ENCODE assay signal across 9 cellular contexts in the genomic region with DNA sequence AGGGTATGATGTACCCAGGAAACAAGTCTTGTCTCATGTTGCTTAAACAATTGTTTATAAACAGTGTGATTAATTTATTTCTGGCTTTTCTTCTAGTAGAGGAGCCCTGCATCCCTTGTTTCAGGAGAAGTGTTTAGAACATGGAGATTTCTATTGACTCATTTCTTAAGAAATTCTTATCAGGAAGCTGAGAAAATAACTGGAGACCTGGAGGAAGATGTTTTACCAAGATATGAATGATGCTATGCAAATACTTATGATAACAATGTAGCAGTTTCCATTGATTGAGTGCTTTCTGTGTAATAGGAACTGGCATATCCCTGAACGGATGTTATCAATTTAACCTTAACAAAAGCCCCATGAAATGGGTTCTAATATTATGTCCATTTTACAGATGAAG.
"Had no signal": no experiment of that assay in that cellular context is flagged by ENCODE, and none has a peak within 500 bp of the region (broad histone marks: within the 10 kb centered on the region; RNA-seq: fewer than 3 reads in every experiment).

No MANE protein-coding gene starts in this region.

- H3K36me3 ChIP-seq: HAP-1 had no signal

- H3K4me3 ChIP-seq: GM23248, GM23338, HAP-1 had no signal

- H3K9me3 ChIP-seq: HAP-1 had no signal

- H3K27ac ChIP-seq: GM23248 had no signal

- H3K4me2 ChIP-seq: GM23338 had no signal

- DNase-seq: GM23248, GOT3, H7, H9, HCEC 1CT, HFFc6 had no signal

- H3K4me1 ChIP-seq: HAP-1 had no signal

- ATAC-seq: GM23338, HCT116 had no signal

- H2AFZ ChIP-seq: GM23248, GM23338 had no signal
